ENCODE assay signal across 4 cellular contexts in the genomic region with DNA sequence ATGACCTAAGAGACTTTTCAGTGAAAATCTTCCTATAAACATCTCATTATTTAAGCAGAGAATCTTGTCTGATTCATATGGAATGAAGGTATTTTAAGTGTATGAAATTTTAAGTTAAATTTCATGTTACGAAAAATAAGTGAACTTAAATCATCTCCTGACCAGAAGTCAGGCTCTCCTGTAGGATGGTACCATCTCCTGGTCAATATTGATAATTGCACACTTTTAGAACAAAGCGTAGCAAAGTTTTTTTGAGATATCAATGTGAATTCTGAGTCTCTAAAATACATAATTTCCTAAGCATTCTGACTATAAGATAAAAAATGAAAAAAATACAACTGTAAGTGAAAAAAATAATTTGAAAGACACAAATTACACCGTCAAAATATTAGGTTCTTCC. TPM values are rescaled to one million over a fixed set of nuclear protein-coding genes. Genes with fewer than 3 reads are reported as not detected.
"Had no signal": no experiment of that assay in that cellular context is flagged by ENCODE, and none has a peak within 500 bp of the region (broad histone marks: within the 10 kb centered on the region; RNA-seq: fewer than 3 reads in every experiment).

No MANE protein-coding gene starts in this region.

RNA-seq across cellular contexts. Expression of a gene that starts 38.8 kb away (rescaled TPM):
- total RNA-seq: activated T-helper 2 cell treated with anti-CD3 and anti-CD28 coated beads, Interferon-gamma antibody, Interleukin-2, Interleukin-4, amounts not matched to agents 10 μg/mL and 5 μg/mL and 100 μg/mL, durations not matched to agents 14 hours and 24 hours and 36 hours; cardiac muscle cell; naive thymus-derived CD8-positive, alpha-beta T cell had no signal
- polyA plus RNA-seq: cardiac muscle cell; immature natural killer cell; naive thymus-derived CD8-positive, alpha-beta T cell had no signal
